Comparison of ENCODE assay signal across 1 cellular context in genomic region chr10:102151774-102152544, GRCh38.
TF ChIP-seq lines count a peak whose summit lies in the region.

NOLC1 (plus strand) TSS chr10:102152389; CDS start chr10:102152411, 22 bp downstream.

TF ChIP-seq in K562, 482 proteins besides CTCF, POLR2A, EP300 and RAD21 (continued from another document and continues in another):
- TF ChIP-seq HMGXB4 (CRISPR knock-in tag; IDR thresholded peaks at IDR 0.05) (no peak), FOXJ3 (CRISPR knock-in tag; IDR thresholded peaks at IDR 0.05) (no peak), ZNF184 (CRISPR knock-in tag; IDR thresholded peaks at IDR 0.05) (no peak), FOXA3 (CRISPR knock-in tag; conservative IDR thresholded peaks at IDR 0.05 in 1 of 2, IDR thresholded peaks at IDR 0.05 in 1 of 2) (peak in 1 of 2 experiments; percentile 53; a peak in 1 of 4 replicates), ZNF592 (IDR thresholded peaks at IDR 0.05) (no peak), MED1 (CRISPR knock-in tag; IDR thresholded peaks at IDR 0.05; ENCODE audit: borderline replicate concordance) (no peak), PYGO2 (tag; IDR thresholded peaks at IDR 0.05) (no peak), ESRRB (CRISPR knock-in tag; IDR thresholded peaks at IDR 0.05; ENCODE audit: borderline replicate concordance) (no peak), ZBTB40 (IDR thresholded peaks at IDR 0.05) (peak; percentile 92), ZBTB40 (CRISPR knock-in tag; IDR thresholded peaks at IDR 0.05) (no peak), CHD1 (IDR thresholded peaks at IDR 0.05; ENCODE audit: low read length) (no peak), SP2 (IDR thresholded peaks at IDR 0.05; ENCODE audit: extremely low read depth, low read depth, low read length, poor library complexity, severe bottlenecking) (no peak), MCM2 (IDR thresholded peaks at IDR 0.05; ENCODE audit: low read depth) (no peak), ASH1L (IDR thresholded peaks at IDR 0.05; ENCODE audit: borderline replicate concordance, low read depth, partially characterized antibody) (no peak), ZFP1 (CRISPR knock-in tag; IDR thresholded peaks at IDR 0.05) (no peak), ZNF589 (CRISPR knock-in tag; IDR thresholded peaks at IDR 0.05; ENCODE audit: low read depth) (no peak), PTRF (tag; IDR thresholded peaks at IDR 0.05) (no peak), JUNB (CRISPR knock-in tag; conservative IDR thresholded peaks at IDR 0.05) (no peak), ZNF217 (CRISPR knock-in tag; IDR thresholded peaks at IDR 0.05) (no peak), RBM25 (IDR thresholded peaks at IDR 0.05; ENCODE audit: low read depth, low read length, severe bottlenecking) (no peak), ZNF561 (CRISPR knock-in tag; conservative IDR thresholded peaks at IDR 0.05) (no peak), NUFIP1 (IDR thresholded peaks at IDR 0.05; ENCODE audit: partially characterized antibody) (no peak), KAT7 (CRISPR knock-in tag; IDR thresholded peaks at IDR 0.05; ENCODE audit: borderline replicate concordance) (peak; percentile 86; the same call in 1 of the 2 replicates), RNF2 (IDR thresholded peaks at IDR 0.05) (no peak; the same call in 1 of the 2 replicates), U2AF2 (optimal IDR thresholded peaks at IDR 0.05; ENCODE audit: low read depth, low read length) (no peak), BCOR (IDR thresholded peaks at IDR 0.05) (no peak), NCOA4 (IDR thresholded peaks at IDR 0.05; ENCODE audit: partially characterized antibody) (no peak), ZBTB49 (CRISPR knock-in tag; IDR thresholded peaks at IDR 0.05; ENCODE audit: borderline replicate concordance) (0 out of 2 replicates have a peak, but pooled peaks have one; percentile 58), MCM7 (IDR thresholded peaks at IDR 0.05) (no peak), ZNF507 (tag; conservative IDR thresholded peaks at IDR 0.05) (no peak), TAF9B (IDR thresholded peaks at IDR 0.05; ENCODE audit: partially characterized antibody) (peak; percentile 73), FOXM1 (IDR thresholded peaks at IDR 0.05; ENCODE audit: low read depth) (no peak), FOXM1 (CRISPR knock-in tag; IDR thresholded peaks at IDR 0.05; ENCODE audit: low read depth) (no peak), SP1 (CRISPR knock-in tag; IDR thresholded peaks at IDR 0.05) (peak; percentile 98), MITF (IDR thresholded peaks at IDR 0.05) (0 out of 2 replicates have a peak, but pooled peaks have one; percentile 17), PHTF2 (CRISPR knock-in tag; IDR thresholded peaks at IDR 0.05) (no peak), ZNF41 (CRISPR knock-in tag; conservative IDR thresholded peaks at IDR 0.05) (no peak), HDGF (IDR thresholded peaks at IDR 0.05) (no peak), CHCHD3 (CRISPR knock-in tag; IDR thresholded peaks at IDR 0.05) (no peak), TAL1 (IDR thresholded peaks at IDR 0.05) (no peak), CREB3L1 (IDR thresholded peaks at IDR 0.05; ENCODE audit: borderline replicate concordance, low read depth) (peak; percentile 83), HNRNPK (IDR thresholded peaks at IDR 0.05; ENCODE audit: low read depth, low read length, poor library complexity, severe bottlenecking) (no peak), ZBTB43 (CRISPR knock-in tag; IDR thresholded peaks at IDR 0.05) (peak; percentile 42; the same call in 1 of the 2 replicates), SIN3A (IDR thresholded peaks at IDR 0.05; ENCODE audit: borderline replicate concordance in 2 of 2, control insufficient read depth in 1 of 2, low read depth in 2 of 2, low read length in 2 of 2) (peak; percentile 63 to 68; a peak in 3 of 4 replicates), KDM1A (IDR thresholded peaks at IDR 0.05) (no peak)
